ENCODE assay signal across 8 cellular contexts in genomic region chr5:172740483-172741205, GRCh38. TPM values are rescaled to one million over a fixed set of nuclear protein-coding genes. Genes with fewer than 3 reads are reported as not detected.
DNase-seq lines count a peak whose midpoint lies in the region; ATAC-seq lines count a peak whose summit lies in the region.

No MANE protein-coding gene starts in this region.

- in situ Hi-C loops in ACHN (cut with HindIII; ENCODE audit: low pct_ligation_motif_present, low pct_unique_long_range_greater_than_20kb, low sequenced_read_pairs) = no loop called here

- H3K27me3 ChIP-seq in muscle layer of colon (ENCODE audit: control insufficient read depth in 1 of 2, insufficient read depth in 2 of 2, low read length in 2 of 2) = no peaks in the 10 kb centered on the region

- peak overlapping the region; percentile 89 for H3K27ac ChIP-seq in muscle layer of colon (ENCODE audit: low read depth, low read length)

- DNase-seq in ACHN (peak; percentile 88), MV-4-11 (lab: John Stamatoyannopoulos, UW) (peak; percentile 7), dermis microvascular lymphatic vessel endothelial cell (ENCODE audit: low read depth in 2 of 2) (peak; percentile 54 to 73), hippocampal formation (lab: John Stamatoyannopoulos, UW) (no peak)
- DNase-seq in activated naive CD4-positive, alpha-beta T cell treated with Interleukin-2 at 50 U/mL for 16 hours = no peak
- no peak for DNase-seq in activated CD8-positive, alpha-beta memory T cell treated with anti-CD3 and anti-CD28 coated beads, Interleukin-2, amount 50 U/mL, for 48 hours

- H3K9ac ChIP-seq in muscle layer of colon (ENCODE audit: low read length) = peak overlapping the region; percentile 29

- ATAC-seq in HG02981 (IDR thresholded peaks at IDR 0.05; ENCODE audit: unreplicated experiment) = no peak

- H3K36me3 ChIP-seq in muscle layer of colon (ENCODE audit: insufficient read depth, low read length) = no peaks in the 10 kb centered on the region

- peaks cover 44% of the 10 kb centered on the region for H3K4me1 ChIP-seq in muscle layer of colon (ENCODE audit: insufficient read depth, low read length)

- no peak overlapping the region for H3K4me3 ChIP-seq in muscle layer of colon (ENCODE audit: low read depth in 1 of 2, low read length in 2 of 2)

- no peaks in the 10 kb centered on the region for H3K9me3 ChIP-seq in muscle layer of colon (ENCODE audit: low read length)

RNA-seq across cellular contexts. Expression of gene DUSP1, which starts 30.4 kb away (rescaled TPM):
- total RNA-seq in dermis microvascular lymphatic vessel endothelial cell = 84.5 and 139 TPM in 2 replicates

Comparison
In these comparisons a context has a peak if more than half of its experiments do, and no peak if none do; other contexts are left out.
1. DNase-seq: peak in ACHN (single experiment), MV-4-11 (single experiment) and dermis microvascular lymphatic vessel endothelial cell (2 of 2); none in activated naive CD4-positive, alpha-beta T cell treated with Interleukin-2 at 50 U/mL for 16 hours (single experiment), hippocampal formation (0 of 2) and activated CD8-positive, alpha-beta memory T cell treated with anti-CD3 and anti-CD28 coated beads, Interleukin-2, amount 50 U/mL, for 48 hours (single experiment).